ENCODE assay signal across 9 cellular contexts in genomic region chr11:57432714-57433163, GRCh38. TPM values are rescaled to one million over a fixed set of nuclear protein-coding genes. Genes with fewer than 3 reads are reported as not detected.
DNase-seq lines count a peak whose midpoint lies in the region; ATAC-seq and TF ChIP-seq lines count a peak whose summit lies in the region.
"Had no signal": no experiment of that assay in that cellular context is flagged by ENCODE, and none has a peak within 500 bp of the region (broad histone marks: within the 10 kb centered on the region; RNA-seq: fewer than 3 reads in every experiment).

No MANE protein-coding gene starts in this region.

- TF ChIP-seq CTCF in upper lobe of left lung (IDR thresholded peaks at IDR 0.05), result no peak
- TF ChIP-seq CTCF in BE2C (IDR thresholded peaks at IDR 0.05; ENCODE audit: low read depth, low read length), result no peak

- H3K27me3 ChIP-seq in upper lobe of left lung, result no peaks in the 10 kb centered on the region
- H3K27me3 ChIP-seq in BE2C, result no peaks in the 10 kb centered on the region

- no peaks in the 10 kb centered on the region for H3K36me3 Mint-ChIP-seq in activated naive CD4-positive, alpha-beta T cell treated with anti-CD3 and anti-CD28 coated beads, Interleukin-2, amount 50 U/mL, for 72 hours

- peak overlapping the region in 3 of 4 donors; percentile 18 to 77 (median 71) for H3K27ac ChIP-seq in upper lobe of left lung

- TF ChIP-seq POLR2A in upper lobe of left lung (IDR thresholded peaks at IDR 0.05), result no peak

- peak in 1 of 4 donors; percentile 15 for TF ChIP-seq EP300 in upper lobe of left lung (IDR thresholded peaks at IDR 0.05)

- no peak overlapping the region for H3K4me3 ChIP-seq in upper lobe of left lung
- no peak overlapping the region for H3K4me3 ChIP-seq in BE2C (ENCODE audit: low read depth, low read length)

- H3K9me3 ChIP-seq in upper lobe of left lung (no peaks in the 10 kb centered on the region), BE2C (no peaks in the 10 kb centered on the region)

- no peak for DNase-seq in activated naive CD4-positive, alpha-beta T cell treated with anti-CD3 and anti-CD28 coated beads, Interleukin-2, amount 50 U/mL, for 72 hours (ENCODE audit: low spot score in 2 of 2)
- DNase-seq in activated naive CD4-positive, alpha-beta T cell (lab: John Stamatoyannopoulos, UW), result no peak
- peak; percentile 97 for DNase-seq in RPMI7951 (ENCODE audit: low read depth)
- peak; percentile 30 for DNase-seq in fibroblast of gingiva (ENCODE audit: low read depth)
- DNase-seq in upper lobe of left lung, result peak in 1 of 2 donors; percentile 85
- DNase-seq in BE2C, result no peak
- no peak for DNase-seq in GM19240 (ENCODE audit: insufficient read length, low spot score)
- DNase-seq in Right ventricle myocardium superior, result no peak

- H3K9me3 Mint-ChIP-seq in activated naive CD4-positive, alpha-beta T cell treated with anti-CD3 and anti-CD28 coated beads, Interleukin-2, amount 50 U/mL, for 72 hours, result no peaks in the 10 kb centered on the region

- peak; percentile 47 to 64 for ATAC-seq in activated naive CD4-positive, alpha-beta T cell treated with anti-CD3 and anti-CD28 coated beads, Interleukin-2, amount 50 U/mL, for 72 hours
- peak; percentile 13 to 43 for ATAC-seq in upper lobe of left lung (ENCODE audit: low FRiP score in 2 of 2)
- ATAC-seq in Right ventricle myocardium superior (ENCODE audit: poor library complexity), result no peak

- H3K4me1 ChIP-seq in upper lobe of left lung (peaks cover 34 to 56% (median 45%) of the 10 kb centered on the region in 4 donors), BE2C (no peaks in the 10 kb centered on the region)

- no peak overlapping the region for H3K27ac Mint-ChIP-seq in activated naive CD4-positive, alpha-beta T cell treated with anti-CD3 and anti-CD28 coated beads, Interleukin-2, amount 50 U/mL, for 72 hours

- H3K36me3 ChIP-seq in upper lobe of left lung, result no peaks in the 10 kb centered on the region
- H3K36me3 ChIP-seq in BE2C, result no peaks in the 10 kb centered on the region

- WGBS in upper lobe of left lung, 2 donors, result 19 to 79% methylated on average over 4 to 7 of the region's 7 CpGs

- intact Hi-C loops in Right ventricle myocardium superior (cut with DNase I), result no loop called here

RNA-seq across cellular contexts. Expression of gene SLC43A3, which starts 5.8 kb away (rescaled TPM):
- total RNA-seq in activated naive CD4-positive, alpha-beta T cell treated with anti-CD3 and anti-CD28 coated beads, Interleukin-2, amount 50 U/mL, for 72 hours, result 100 to 1,000 TPM in 1 of 2 donors, 10 to 100 TPM in 1; 68.9 to 247 TPM
- total RNA-seq in RPMI7951 (2014; rRNA removed; shearing (Covaris generic)), result 58.4 and 64.5 TPM in 2 replicates
- total RNA-seq in upper lobe of left lung (100 to 1,000 TPM in 4 of 6 donors, 10 to 100 TPM in 2; 61.6 to 177 (median 118) TPM), Right ventricle myocardium superior (20.0 TPM)
- polyA plus RNA-seq in BE2C (2012; ENCODE audit: insufficient read depth, insufficient read length, low read depth), result 11.3 TPM

RNA-seq across cellular contexts. Expression of gene RTN4RL2, which starts 27.6 kb away (rescaled TPM):
- 1 to 10 TPM in 1 of 2 donors, not detected in 1; 1.4 TPM for total RNA-seq in activated naive CD4-positive, alpha-beta T cell treated with anti-CD3 and anti-CD28 coated beads, Interleukin-2, amount 50 U/mL, for 72 hours
- total RNA-seq in RPMI7951 (2014; rRNA removed; shearing (Covaris generic)), result 0.72 and 0.88 TPM in 2 replicates
- total RNA-seq in upper lobe of left lung (1 to 10 TPM in 5 of 6 donors, not detected in 1; 1.1 to 4.1 (median 2.0) TPM), Right ventricle myocardium superior (1.9 TPM)
- 0.52 TPM for polyA plus RNA-seq in BE2C (2012; ENCODE audit: insufficient read depth, insufficient read length, low read depth)

RNA-seq across cellular contexts. Expression of gene PRG2, which starts 42.3 kb away (rescaled TPM):
- total RNA-seq in activated naive CD4-positive, alpha-beta T cell treated with anti-CD3 and anti-CD28 coated beads, Interleukin-2, amount 50 U/mL, for 72 hours, result 1 to 10 TPM in 1 of 2 donors, under 1 TPM in 1; 0.97 to 2.4 TPM
- not detected in 2 replicates for total RNA-seq in RPMI7951 (2014; rRNA removed; shearing (Covaris generic))
- total RNA-seq in upper lobe of left lung, result 1 to 10 TPM in 3 of 6 donors, under 1 TPM in 1, not detected in 2; 0.30 to 2.6 (median 1.6) TPM
- polyA plus RNA-seq in BE2C (2012; ENCODE audit: insufficient read depth, insufficient read length, low read depth), result not detected
- not detected for total RNA-seq in Right ventricle myocardium superior
- total RNA-seq: T-helper 1 cell treated with Interleukin-12 subunit alpha and Interleukin-12 subunit beta and Interleukin-4 antibody, amounts not matched to agents 30 ng/mL and 1 ng/mL, for 36 hours had no signal

RNA-seq across cellular contexts. Expression of gene PRG3, which starts 51.8 kb away (rescaled TPM):
- total RNA-seq in activated naive CD4-positive, alpha-beta T cell treated with anti-CD3 and anti-CD28 coated beads, Interleukin-2, amount 50 U/mL, for 72 hours, result not detected
- total RNA-seq in RPMI7951 (2014; rRNA removed; shearing (Covaris generic)), result not detected in 2 replicates
- total RNA-seq in upper lobe of left lung (not detected), Right ventricle myocardium superior (not detected)
- not detected for polyA plus RNA-seq in BE2C (2012; ENCODE audit: insufficient read depth, insufficient read length, low read depth)
- total RNA-seq: T-helper 1 cell treated with Interleukin-12 subunit alpha and Interleukin-12 subunit beta and Interleukin-4 antibody, amounts not matched to agents 30 ng/mL and 1 ng/mL, for 36 hours had no signal

Comparison
In these comparisons a context has a peak if more than half of its experiments do, and no peak if none do; other contexts are left out.
1. DNase-seq: peak in RPMI7951 (single experiment) and fibroblast of gingiva (single experiment); none in activated naive CD4-positive, alpha-beta T cell treated with anti-CD3 and anti-CD28 coated beads, Interleukin-2, amount 50 U/mL, for 72 hours (0 of 2), activated naive CD4-positive, alpha-beta T cell (0 of 4), BE2C (single experiment), GM19240 (single experiment) and Right ventricle myocardium superior (single experiment).